8 cellular contexts compared by ENCODE assay signal in genomic region chr7:90708841-90709317, GRCh38.
DNase-seq lines count a peak whose midpoint lies in the region; ATAC-seq and TF ChIP-seq lines count a peak whose summit lies in the region.

No MANE protein-coding gene starts in this region.

- H3K79me2 ChIP-seq in DOHH2 (ENCODE audit: control insufficient read depth, low read length), result peaks cover 44% of the 10 kb centered on the region

- peaks cover 19% of the 10 kb centered on the region for H3K36me3 ChIP-seq in DOHH2 (ENCODE audit: control insufficient read depth, low read length)
- no peaks in the 10 kb centered on the region for H3K36me3 ChIP-seq in NT2/D1 (ENCODE audit: insufficient read depth, insufficient read length, low read length)

- H4K20me1 ChIP-seq in DOHH2 (ENCODE audit: control insufficient read depth, insufficient read depth, low read depth, low read length), result no peaks in the 10 kb centered on the region

- peaks cover 76% of the 10 kb centered on the region for H3K4me1 ChIP-seq in DOHH2 (ENCODE audit: control insufficient read depth, low read length)
- no peaks in the 10 kb centered on the region for H3K4me1 ChIP-seq in NT2/D1 (ENCODE audit: insufficient read depth, insufficient read length)

- peak overlapping the region; percentile 79 for H3K4me3 ChIP-seq in DOHH2 (ENCODE audit: low read length)
- H3K4me3 ChIP-seq in NT2/D1 (ENCODE audit: insufficient read length, low read depth), result no peak overlapping the region
- H3K4me3 ChIP-seq in fibroblast of mammary gland (ENCODE audit: control insufficient read depth, low read depth, low read length), result no peak overlapping the region

- DNase-seq in NT2/D1 (ENCODE audit: low read depth, low spot score) (peak; percentile 36), fibroblast of mammary gland (ENCODE audit: low read depth) (peak; percentile 39), SW 1271 (lab: John Stamatoyannopoulos, UW) (no peak)
- peak; percentile 48 for DNase-seq in stimulated activated naive B cell treated with anti-CD40 and anti-IgM and Interleukin-4, amounts not matched to agents 10 μg/mL and 1 μg/mL and 100 μg/mL, for 72 hours
- no peak for DNase-seq in activated naive CD4-positive, alpha-beta T cell (lab: John Stamatoyannopoulos, UW)

- H3K4me3 Mint-ChIP-seq in stimulated activated naive B cell treated with anti-CD40 and anti-IgM and Interleukin-4, amounts not matched to agents 10 μg/mL and 1 μg/mL and 100 μg/mL, for 72 hours, result peak overlapping the region; percentile 79 to 88

- H3K27ac Mint-ChIP-seq in stimulated activated naive B cell treated with anti-CD40 and anti-IgM and Interleukin-4, amounts not matched to agents 10 μg/mL and 1 μg/mL and 100 μg/mL, for 72 hours, result peak overlapping the region; percentile 92

- H3K27me3 ChIP-seq in DOHH2 (ENCODE audit: control insufficient read depth, low read length), result no peaks in the 10 kb centered on the region
- no peaks in the 10 kb centered on the region for H3K27me3 ChIP-seq in NT2/D1 (ENCODE audit: insufficient read depth, insufficient read length)

- peak overlapping the region; percentile 77 for H3K4me2 ChIP-seq in DOHH2 (ENCODE audit: low read length)

- peaks cover 47 to 85% of the 10 kb centered on the region in 2 donors for H3K4me1 Mint-ChIP-seq in stimulated activated naive B cell treated with anti-CD40 and anti-IgM and Interleukin-4, amounts not matched to agents 10 μg/mL and 1 μg/mL and 100 μg/mL, for 72 hours

- no peaks in the 10 kb centered on the region for H3K9me2 ChIP-seq in DOHH2 (replicated peaks; ENCODE audit: control insufficient read depth, low read length)

- peaks cover 5 to 7% of the 10 kb centered on the region in 2 donors for H3K36me3 Mint-ChIP-seq in stimulated activated naive B cell treated with anti-CD40 and anti-IgM and Interleukin-4, amounts not matched to agents 10 μg/mL and 1 μg/mL and 100 μg/mL, for 72 hours

- no peaks in the 10 kb centered on the region for H3K9me3 Mint-ChIP-seq in stimulated activated naive B cell treated with anti-CD40 and anti-IgM and Interleukin-4, amounts not matched to agents 10 μg/mL and 1 μg/mL and 100 μg/mL, for 72 hours

- peak overlapping the region; percentile 92 for H3K27ac ChIP-seq in DOHH2 (ENCODE audit: low read depth, low read length)

- peak; percentile 52 for ATAC-seq in GM19397 (IDR thresholded peaks at IDR 0.05; ENCODE audit: unreplicated experiment)
- peak; percentile 70 for ATAC-seq in HG03159 (IDR thresholded peaks at IDR 0.05; ENCODE audit: unreplicated experiment)
- peak; percentile 60 to 66 for ATAC-seq in stimulated activated naive B cell treated with anti-CD40 and anti-IgM and Interleukin-4, amounts not matched to agents 10 μg/mL and 1 μg/mL and 100 μg/mL, for 72 hours (replicated peaks)

- no peak overlapping the region for H3K9ac ChIP-seq in NT2/D1 (ENCODE audit: insufficient read length, low read depth)

- peaks cover 46% of the 10 kb centered on the region for H3F3A ChIP-seq in DOHH2 (ENCODE audit: control insufficient read depth, insufficient read depth)

- H3K27me3 Mint-ChIP-seq in stimulated activated naive B cell treated with anti-CD40 and anti-IgM and Interleukin-4, amounts not matched to agents 10 μg/mL and 1 μg/mL and 100 μg/mL, for 72 hours, result no peaks in the 10 kb centered on the region

- H3K9me3 ChIP-seq in DOHH2 (ENCODE audit: control insufficient read depth, insufficient read depth, low read length) (no peaks in the 10 kb centered on the region), NT2/D1 (ENCODE audit: insufficient read depth, low read length) (no peaks in the 10 kb centered on the region)

- TF ChIP-seq CTCF in DOHH2 (IDR thresholded peaks at IDR 0.05; ENCODE audit: low read depth, low read length, poor library complexity, severe bottlenecking), result peak; percentile 99
- peak; percentile 57 for TF ChIP-seq CTCF in fibroblast of mammary gland (conservative IDR thresholded peaks at IDR 0.05; ENCODE audit: control insufficient read depth, insufficient read depth, low read depth, low read length)

Comparison
In these comparisons a context has a peak if more than half of its experiments do, and no peak if none do; other contexts are left out.
1. DNase-seq: peak in NT2/D1 (single experiment), fibroblast of mammary gland (single experiment) and stimulated activated naive B cell treated with anti-CD40 and anti-IgM and Interleukin-4, amounts not matched to agents 10 μg/mL and 1 μg/mL and 100 μg/mL, for 72 hours (single experiment); none in activated naive CD4-positive, alpha-beta T cell (0 of 4) and SW 1271 (0 of 2).
2. Peak in every context shown above with its lines, with median percentiles within 50 percentile points of each other: ATAC-seq.